Comparison of ENCODE assay signal across 18 cellular contexts in the genomic region with DNA sequence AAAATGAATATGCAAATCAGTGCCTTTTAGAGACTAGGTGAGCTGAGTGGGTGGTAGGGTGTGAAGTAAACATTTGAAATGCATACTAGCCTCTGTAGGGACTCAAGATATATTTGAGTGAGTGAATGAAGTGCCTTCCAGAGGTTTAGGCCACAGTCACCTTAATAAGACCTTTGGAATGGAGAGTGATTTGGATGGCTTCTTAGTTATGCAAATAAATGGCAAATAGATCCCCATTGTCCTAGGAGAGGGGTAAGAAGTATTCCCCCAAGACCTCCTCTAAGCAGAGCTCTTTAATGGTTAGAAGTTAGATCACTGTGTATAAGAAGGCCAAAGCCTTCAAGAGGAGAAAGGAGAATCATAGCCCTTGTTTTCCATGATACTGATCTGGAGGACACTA. TPM values are rescaled to one million over a fixed set of nuclear protein-coding genes. Genes with fewer than 3 reads are reported as not detected.
DNase-seq lines count a peak whose midpoint lies in the region; ATAC-seq and TF ChIP-seq lines count a peak whose summit lies in the region.
"Had no signal": no experiment of that assay in that cellular context is flagged by ENCODE, and none has a peak within 500 bp of the region (broad histone marks: within the 10 kb centered on the region; RNA-seq: fewer than 3 reads in every experiment).

No MANE protein-coding gene starts in this region.

- CTCF ChIA-PET in WTC11 (lab: Charles Lee), result interaction anchor here (1.5 kb wide), 1 partner anchor 185 kb away, joined by 5 read pairs; no protein-coding TSS in a partner anchor

- peaks cover 19% of the 10 kb centered on the region for H3K9me3 Mint-ChIP-seq in WTC11
- H3K9me3 Mint-ChIP-seq in activated T-cell treated with anti-CD3 and anti-CD28 coated beads, Interleukin-2, amount 50 U/mL, for 4 hours, result peaks cover 17% of the 10 kb centered on the region

- H3K27ac Mint-ChIP-seq in WTC11, result no peak overlapping the region
- H3K27ac Mint-ChIP-seq: CD8-positive, alpha-beta memory T cell; HFFc6 had no signal

- H3K36me3 Mint-ChIP-seq in WTC11, result peaks cover 15% of the 10 kb centered on the region
- H3K36me3 Mint-ChIP-seq in activated T-cell treated with anti-CD3 and anti-CD28 coated beads, Interleukin-2, amount 50 U/mL, for 4 hours (ENCODE audit: insufficient read depth), result no peaks in the 10 kb centered on the region

- TF ChIP-seq CTCF in WTC11 (IDR thresholded peaks at IDR 0.05), result no peak

- POLR2A ChIA-PET in WTC11 (lab: Charles Lee), result interaction anchor here (0.5 kb wide), 1 partner anchor 19 kb away, joined by 3 read pairs; no protein-coding TSS in a partner anchor

- peaks cover 1% of the 10 kb centered on the region for H3K9me3 ChIP-seq in iPS DF 6.9 (ENCODE audit: control insufficient read depth, insufficient read depth, low read length)
- H3K9me3 ChIP-seq: BLaER1, Caco-2 had no signal

- no peak overlapping the region for H3K27ac ChIP-seq in iPS DF 6.9 (ENCODE audit: low read length)
- H3K27ac ChIP-seq: 22Rv1, BLaER1 had no signal

- H3K4me3 ChIP-seq in iPS DF 6.9 (ENCODE audit: low read length), result no peak overlapping the region
- H3K4me3 ChIP-seq: BLaER1 had no signal

- peaks cover 1% of the 10 kb centered on the region; the same call in 1 of the 2 replicates for H3K4me1 ChIP-seq in iPS DF 6.9 (ENCODE audit: control insufficient read depth, insufficient read depth, low read length)
- H3K4me1 ChIP-seq: BLaER1, Caco-2 had no signal

- H3K4me1 Mint-ChIP-seq in WTC11, result peaks cover 12% of the 10 kb centered on the region
- H3K4me1 Mint-ChIP-seq in activated T-cell treated with anti-CD3 and anti-CD28 coated beads, Interleukin-2, amount 50 U/mL, for 4 hours (ENCODE audit: low read depth), result no peaks in the 10 kb centered on the region
- H3K4me1 Mint-ChIP-seq: CD8-positive, alpha-beta memory T cell had no signal

- no peaks in the 10 kb centered on the region for H3K36me3 ChIP-seq in iPS DF 6.9 (ENCODE audit: control insufficient read depth, insufficient read depth, low read length)
- H3K36me3 ChIP-seq: BLaER1 had no signal

- peak; percentile 36 for DNase-seq in NCI-H526 treated with DMSO at 0.1 percent for 48 hours (lab: John Stamatoyannopoulos, UW)
- DNase-seq in NCI-H526 (lab: John Stamatoyannopoulos, UW), result no peak
- DNase-seq in WTC11 (ENCODE audit: low spot score), result no peak
- peak; percentile 29 for DNase-seq in iPS DF 6.9 (ENCODE audit: low read depth, low spot score)
- no peak for DNase-seq in cerebellum (ENCODE audit: low spot score)
- no peak for DNase-seq in activated T-cell treated with anti-CD3 and anti-CD28 coated beads, Interleukin-2, amount 50 U/mL, for 4 hours
- DNase-seq in SKM-1 (lab: John Stamatoyannopoulos, UW; ENCODE audit: unreplicated experiment), result no peak
- DNase-seq in superior temporal gyrus (ENCODE audit: extremely low spot score), result no peak
- DNase-seq: AML-193; Caco-2; CD8-positive, alpha-beta memory T cell; DND-41; HCEC 1CT; HFFc6 had no signal

- peak; percentile 99 for ATAC-seq in WTC11
- ATAC-seq in activated T-cell treated with anti-CD3 and anti-CD28 coated beads, Interleukin-2, amount 50 U/mL, for 4 hours, result no peak

- H3K4me3 Mint-ChIP-seq in WTC11, result no peak overlapping the region
- no peak overlapping the region for H3K4me3 Mint-ChIP-seq in activated T-cell treated with anti-CD3 and anti-CD28 coated beads, Interleukin-2, amount 50 U/mL, for 4 hours
- H3K4me3 Mint-ChIP-seq: CD8-positive, alpha-beta memory T cell; HFFc6 had no signal

- H3K27me3 ChIP-seq in iPS DF 6.9 (ENCODE audit: control insufficient read depth, insufficient read depth, low read length), result peaks cover 37% of the 10 kb centered on the region
- H3K27me3 ChIP-seq: BLaER1 had no signal

- H3K27me3 Mint-ChIP-seq in WTC11 (ENCODE audit: low read depth), result peaks cover 100% of the 10 kb centered on the region
- no peaks in the 10 kb centered on the region for H3K27me3 Mint-ChIP-seq in activated T-cell treated with anti-CD3 and anti-CD28 coated beads, Interleukin-2, amount 50 U/mL, for 4 hours (ENCODE audit: low read depth)

TF ChIP-seq in WTC11, 78 proteins besides CTCF, POLR2A, EP300 and RAD21:
- TF ChIP-seq GTF2I (CRISPR knock-in tag; conservative IDR thresholded peaks at IDR 0.05) (no peak), FOXK1 (CRISPR knock-in tag; IDR thresholded peaks at IDR 0.05) (peak; percentile 33; the same call in 1 of the 2 replicates), TEAD1 (CRISPR knock-in tag; IDR thresholded peaks at IDR 0.05) (peak; percentile 58; the same call in 1 of the 2 replicates), TCF7 (CRISPR knock-in tag; IDR thresholded peaks at IDR 0.05; ENCODE audit: low read depth) (no peak), JUN (CRISPR knock-in tag; IDR thresholded peaks at IDR 0.05) (0 out of 2 replicates have a peak, but pooled peaks have one; percentile 39)
- TF ChIP-seq, protein P1, sequence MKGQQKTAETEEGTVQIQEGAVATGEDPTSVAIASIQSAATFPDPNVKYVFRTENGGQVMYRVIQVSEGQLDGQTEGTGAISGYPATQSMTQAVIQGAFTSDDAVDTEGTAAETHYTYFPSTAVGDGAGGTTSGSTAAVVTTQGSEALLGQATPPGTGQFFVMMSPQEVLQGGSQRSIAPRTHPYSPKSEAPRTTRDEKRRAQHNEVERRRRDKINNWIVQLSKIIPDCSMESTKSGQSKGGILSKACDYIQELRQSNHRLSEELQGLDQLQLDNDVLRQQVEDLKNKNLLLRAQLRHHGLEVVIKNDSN (CRISPR knock-in tag; IDR thresholded peaks at IDR 0.05), result no peak
- TF ChIP-seq, protein P2, sequence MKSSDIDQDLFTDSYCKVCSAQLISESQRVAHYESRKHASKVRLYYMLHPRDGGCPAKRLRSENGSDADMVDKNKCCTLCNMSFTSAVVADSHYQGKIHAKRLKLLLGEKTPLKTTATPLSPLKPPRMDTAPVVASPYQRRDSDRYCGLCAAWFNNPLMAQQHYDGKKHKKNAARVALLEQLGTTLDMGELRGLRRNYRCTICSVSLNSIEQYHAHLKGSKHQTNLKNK (CRISPR knock-in tag; IDR thresholded peaks at IDR 0.05), result peak; percentile 86

RNA-seq across cellular contexts. Expression of a gene that starts 47.8 kb away (rescaled TPM):
- total RNA-seq in WTC11 (2021) (not detected in 3 replicates), cerebellum (0.36 TPM)
- not detected for total RNA-seq in activated T-cell treated with anti-CD3 and anti-CD28 coated beads, Interleukin-2, amount 50 U/mL, for 4 hours
- total RNA-seq: A673; Caco-2; CD8-positive, alpha-beta memory T cell; HFFc6; HT1080 had no signal

Comparison
In these comparisons a context has a peak if more than half of its experiments do, and no peak if none do; other contexts are left out.
1. DNase-seq: peak in NCI-H526 treated with DMSO at 0.1 percent for 48 hours (single experiment) and iPS DF 6.9 (single experiment); none in NCI-H526 (0 of 2), WTC11 (single experiment), cerebellum (single experiment), activated T-cell treated with anti-CD3 and anti-CD28 coated beads, Interleukin-2, amount 50 U/mL, for 4 hours (single experiment), SKM-1 (single experiment) and superior temporal gyrus (single experiment).